Comparison of ENCODE assay signal across 30 cellular contexts in the genomic region with DNA sequence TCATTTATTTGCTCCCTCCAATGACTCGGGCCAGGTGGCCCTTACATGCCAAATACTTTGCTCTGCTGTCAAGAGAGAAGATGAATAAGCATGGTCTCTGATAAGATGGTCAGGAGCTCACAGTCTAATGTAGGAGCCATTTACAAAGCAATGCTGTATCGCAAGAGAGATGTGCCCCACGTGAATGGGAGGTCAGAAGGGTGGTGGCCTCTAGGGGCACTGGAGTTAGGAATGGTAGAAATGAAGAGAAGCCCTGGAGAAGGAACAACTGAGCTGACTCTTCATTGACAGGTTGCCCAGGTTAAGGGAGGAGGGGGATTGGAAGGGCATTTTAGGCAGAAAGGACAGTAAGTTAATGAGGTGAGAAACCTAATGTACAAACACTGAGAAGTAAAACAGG.
"Had no signal": no experiment of that assay in that cellular context is flagged by ENCODE, and none has a peak within 500 bp of the region (broad histone marks: within the 10 kb centered on the region; RNA-seq: fewer than 3 reads in every experiment).

No MANE protein-coding gene starts in this region.

- H3K27me3 ChIP-seq: ascending aorta, cardiac muscle cell had no signal

- H3K4me1 Mint-ChIP-seq: activated CD4-positive, alpha-beta T cell treated with anti-CD3 and anti-CD28 coated beads for 36 hours; activated CD4-positive, alpha-beta T cell treated with anti-CD3 and anti-CD28 coated beads, Interleukin-2, amount 10 ng/mL, durations not matched to agents 7 days and 5 days; activated naive CD4-positive, alpha-beta T cell treated with anti-CD3 and anti-CD28 coated beads, Interleukin-2, amount 10 ng/mL, durations not matched to agents 7 days and 5 days; activated naive CD8-positive, alpha-beta T cell treated with anti-CD3 and anti-CD28 coated beads, Interleukin-2, amount 10 ng/mL, durations not matched to agents 7 days and 5 days; central memory CD8-positive, alpha-beta T cell had no signal

- H3K27ac Mint-ChIP-seq: activated CD4-positive, alpha-beta T cell treated with anti-CD3 and anti-CD28 coated beads for 36 hours; activated CD4-positive, alpha-beta T cell treated with anti-CD3 and anti-CD28 coated beads, Interleukin-2, amount 10 ng/mL, durations not matched to agents 7 days and 5 days; activated naive CD4-positive, alpha-beta T cell treated with anti-CD3 and anti-CD28 coated beads, Interleukin-2, amount 10 ng/mL, durations not matched to agents 7 days and 5 days; activated naive CD8-positive, alpha-beta T cell treated with anti-CD3 and anti-CD28 coated beads, Interleukin-2, amount 10 ng/mL, durations not matched to agents 7 days and 5 days; activated T-helper 1 cell treated with anti-CD3 and anti-CD28 coated beads, Interleukin-12 subunit alpha, Interleukin-12 subunit beta, Interleukin-2, Interleukin-4 antibody, amounts not matched to agents 30 ng/mL and 10 ng/mL and 1 ng/mL, durations not matched to agents 14 hours and 24 hours and 36 hours had no signal

- H3K9me3 Mint-ChIP-seq: activated T-cell treated with anti-CD3 and anti-CD28 coated beads, Interleukin-2, amount 50 U/mL, for 4 hours had no signal

- H3K9me3 ChIP-seq: ascending aorta had no signal

- H3K4me3 ChIP-seq: ascending aorta, cardiac muscle cell, PC-9, SK-N-MC had no signal

- H3K36me3 ChIP-seq: ascending aorta, cardiac muscle cell had no signal

- H3K36me3 Mint-ChIP-seq: activated naive CD4-positive, alpha-beta T cell treated with anti-CD3 and anti-CD28 coated beads, Interleukin-2, amount 10 ng/mL, durations not matched to agents 7 days and 5 days; activated naive CD8-positive, alpha-beta T cell treated with anti-CD3 and anti-CD28 coated beads, Interleukin-2, amount 10 ng/mL, durations not matched to agents 7 days and 5 days had no signal

- H2AFZ ChIP-seq: PC-9 had no signal

- H3K27me3 Mint-ChIP-seq: activated CD4-positive, alpha-beta T cell treated with anti-CD3 and anti-CD28 coated beads, Interleukin-2, amount 10 ng/mL, durations not matched to agents 7 days and 5 days; activated naive CD4-positive, alpha-beta T cell treated with anti-CD3 and anti-CD28 coated beads, Interleukin-2, amount 10 ng/mL, durations not matched to agents 7 days and 5 days; activated naive CD8-positive, alpha-beta T cell treated with anti-CD3 and anti-CD28 coated beads, Interleukin-2, amount 10 ng/mL, durations not matched to agents 7 days and 5 days; central memory CD8-positive, alpha-beta T cell had no signal

- ATAC-seq: activated CD4-positive, alpha-beta T cell treated with anti-CD3 and anti-CD28 coated beads for 36 hours; activated CD4-positive, CD25-positive, alpha-beta regulatory T cell treated with anti-CD3 and anti-CD28 coated beads, Interleukin-2, amount 50 U/mL, for 24 hours; activated T-cell treated with anti-CD3 and anti-CD28 coated beads, Interleukin-2, amount 50 U/mL, for 4 hours; Right ventricle myocardium inferior had no signal

- H3K4me2 ChIP-seq: PC-9 had no signal

- H3K4me3 Mint-ChIP-seq: activated CD4-positive, alpha-beta T cell treated with anti-CD3 and anti-CD28 coated beads for 36 hours; activated CD4-positive, alpha-beta T cell treated with anti-CD3 and anti-CD28 coated beads, Interleukin-2, amount 10 ng/mL, durations not matched to agents 7 days and 5 days; activated naive CD4-positive, alpha-beta T cell treated with anti-CD3 and anti-CD28 coated beads, Interleukin-2, amount 10 ng/mL, durations not matched to agents 7 days and 5 days; activated naive CD8-positive, alpha-beta T cell treated with anti-CD3 and anti-CD28 coated beads, Interleukin-2, amount 10 ng/mL, durations not matched to agents 7 days and 5 days; activated T-cell treated with anti-CD3 and anti-CD28 coated beads, Interleukin-2, amount 50 U/mL, for 4 hours; activated T-helper 1 cell treated with anti-CD3 and anti-CD28 coated beads, Interleukin-12 subunit alpha, Interleukin-12 subunit beta, Interleukin-2, Interleukin-4 antibody, amounts not matched to agents 30 ng/mL and 10 ng/mL and 1 ng/mL, durations not matched to agents 14 hours and 24 hours and 36 hours; central memory CD8-positive, alpha-beta T cell had no signal

- H3K4me1 ChIP-seq: ascending aorta had no signal

- DNase-seq: activated CD4-positive, alpha-beta T cell treated with anti-CD3 and anti-CD28 coated beads for 36 hours; activated CD4-positive, alpha-beta T cell treated with anti-CD3 and anti-CD28 coated beads, Interleukin-2, amount 10 ng/mL, durations not matched to agents 7 days and 5 days; activated CD4-positive, alpha-beta T cell treated with anti-CD3 and anti-CD28 coated beads, Interleukin-2, amount 50 U/mL, for 48 hours; activated CD8-positive, alpha-beta memory T cell treated with anti-CD3 and anti-CD28 coated beads, Interleukin-2, amount 50 U/mL, for 4 hours; activated naive CD4-positive, alpha-beta T cell treated with anti-CD3 and anti-CD28 coated beads, Interleukin-2, amount 10 ng/mL, durations not matched to agents 7 days and 5 days; activated naive CD8-positive, alpha-beta T cell treated with anti-CD3 and anti-CD28 coated beads, Interleukin-2, amount 10 ng/mL, durations not matched to agents 7 days and 5 days; activated T-cell treated with anti-CD3 and anti-CD28 coated beads for 4 hours; activated T-cell treated with anti-CD3 and anti-CD28 coated beads, Interleukin-2, amount 50 U/mL, for 4 hours; amygdala; NCI-H1092 treated with DMSO at 0.1 percent for 48 hours; NCI-H1417; NCI-H146; NCI-H187; NCI-H2081 treated with DMSO at 0.1 percent for 48 hours; NCI-H226; NCI-H446 treated with DMSO at 0.1 percent for 48 hours; NCI-H524; NCI-H69; NK-92 treated with Interleukin-12 subunit alpha and Interleukin-12 subunit beta, amount 100 ng/mL, for 24 hours; PC-9; SIG-M5; T1000 had no signal

- H3K27ac ChIP-seq: ascending aorta, cardiac muscle cell, PC-9, RWPE1, SK-N-MC had no signal
